In the genomic region with DNA sequence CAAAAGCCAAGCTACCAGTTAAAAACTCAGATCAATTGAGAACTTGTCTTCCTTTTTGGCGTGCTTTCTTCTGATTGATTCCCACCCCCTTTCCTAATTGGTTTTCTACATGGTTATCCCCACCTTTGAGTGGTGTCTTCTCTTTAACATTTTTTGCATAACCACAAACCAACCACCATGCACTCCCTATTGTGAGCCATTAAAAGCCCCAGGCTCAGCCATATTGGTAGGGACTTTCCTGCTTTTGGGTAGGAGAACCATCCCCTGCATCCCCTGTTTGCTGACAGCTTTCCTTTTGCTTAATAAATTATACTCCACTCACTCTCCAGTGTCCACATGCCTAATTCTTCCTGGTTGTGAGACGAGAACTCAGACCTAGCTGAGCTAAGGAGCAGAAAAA, we compare ENCODE assay signal across 26 cellular contexts.
"Had no signal": no experiment of that assay in that cellular context is flagged by ENCODE, and none has a peak within 500 bp of the region (broad histone marks: within the 10 kb centered on the region; RNA-seq: fewer than 3 reads in every experiment).

No MANE protein-coding gene starts in this region.

- H3K36me3 ChIP-seq: breast epithelium had no signal

- H3K4me1 ChIP-seq: breast epithelium had no signal

- H2AFZ ChIP-seq: PC-9 had no signal

- ATAC-seq: activated CD8-positive, alpha-beta T cell treated with anti-CD3 and anti-CD28 coated beads for 36 hours; Right ventricle myocardium inferior had no signal

- H3K36me3 Mint-ChIP-seq: activated naive CD4-positive, alpha-beta T cell treated with anti-CD3 and anti-CD28 coated beads, Interleukin-2, amount 50 U/mL, for 24 hours; activated naive CD8-positive, alpha-beta T cell treated with anti-CD3 and anti-CD28 coated beads, Interleukin-2, amount 10 ng/mL, durations not matched to agents 7 days and 5 days had no signal

- DNase-seq: activated CD4-positive, alpha-beta T cell treated with anti-CD3 and anti-CD28 coated beads, Interleukin-2, amount 10 ng/mL, durations not matched to agents 24 days and 14 days; activated CD4-positive, alpha-beta T cell treated with anti-CD3 and anti-CD28 coated beads, Interleukin-2, amount 50 U/mL, for 4 hours; activated CD8-positive, alpha-beta T cell treated with anti-CD3 and anti-CD28 coated beads for 36 hours; activated gamma-delta T cell; activated naive CD4-positive, alpha-beta T cell treated with Interleukin-2 at 50 U/mL for 16 hours; activated naive CD8-positive, alpha-beta T cell treated with anti-CD3 and anti-CD28 coated beads, Interleukin-2, amount 10 ng/mL, durations not matched to agents 7 days and 5 days; activated T-cell treated with anti-CD3 and anti-CD28 coated beads, Interleukin-2, amount 50 U/mL, for 24 hours; amygdala; body of pancreas; Karpas-422; NCI-H1105; NCI-H1417 treated with DMSO at 0.1 percent for 48 hours; NCI-H187 treated with DMSO at 0.1 percent for 48 hours; NCI-H226; NK-92 treated with Interleukin-12 subunit alpha and Interleukin-12 subunit beta, amount 100 ng/mL, for 24 hours; PC-9; SW 1271; T-helper 1 cell; T-helper 2 cell; T-helper 9 cell had no signal

- H3K4me3 Mint-ChIP-seq: activated CD4-positive, alpha-beta T cell treated with anti-CD3 and anti-CD28 coated beads, Interleukin-2, amount 10 ng/mL, durations not matched to agents 24 days and 14 days; activated CD8-positive, alpha-beta T cell treated with anti-CD3 and anti-CD28 coated beads for 36 hours; activated naive CD4-positive, alpha-beta T cell treated with anti-CD3 and anti-CD28 coated beads, Interleukin-2, amount 50 U/mL, for 24 hours; activated naive CD8-positive, alpha-beta T cell treated with anti-CD3 and anti-CD28 coated beads, Interleukin-2, amount 10 ng/mL, durations not matched to agents 7 days and 5 days; activated T-cell treated with anti-CD3 and anti-CD28 coated beads, Interleukin-2, amount 50 U/mL, for 24 hours had no signal

- H3K9me3 Mint-ChIP-seq: activated CD4-positive, alpha-beta T cell treated with anti-CD3 and anti-CD28 coated beads, Interleukin-2, amount 10 ng/mL, durations not matched to agents 24 days and 14 days; activated naive CD4-positive, alpha-beta T cell treated with anti-CD3 and anti-CD28 coated beads, Interleukin-2, amount 50 U/mL, for 24 hours; activated naive CD8-positive, alpha-beta T cell treated with anti-CD3 and anti-CD28 coated beads, Interleukin-2, amount 10 ng/mL, durations not matched to agents 7 days and 5 days had no signal

- H3K27ac ChIP-seq: body of pancreas, breast epithelium, PC-9, RWPE1 had no signal

- H3K9me3 ChIP-seq: body of pancreas, breast epithelium had no signal

- FAIRE-seq: astrocyte had no signal

- H3K4me1 Mint-ChIP-seq: activated CD4-positive, alpha-beta T cell treated with anti-CD3 and anti-CD28 coated beads, Interleukin-2, amount 10 ng/mL, durations not matched to agents 24 days and 14 days; activated naive CD4-positive, alpha-beta T cell treated with anti-CD3 and anti-CD28 coated beads, Interleukin-2, amount 50 U/mL, for 24 hours; activated naive CD8-positive, alpha-beta T cell treated with anti-CD3 and anti-CD28 coated beads, Interleukin-2, amount 10 ng/mL, durations not matched to agents 7 days and 5 days had no signal

- H3K4me3 ChIP-seq: body of pancreas, breast epithelium, PC-9 had no signal

- H3K27ac Mint-ChIP-seq: activated CD4-positive, alpha-beta T cell treated with anti-CD3 and anti-CD28 coated beads, Interleukin-2, amount 10 ng/mL, durations not matched to agents 24 days and 14 days; activated CD8-positive, alpha-beta T cell treated with anti-CD3 and anti-CD28 coated beads for 36 hours; activated naive CD4-positive, alpha-beta T cell treated with anti-CD3 and anti-CD28 coated beads, Interleukin-2, amount 50 U/mL, for 24 hours; activated naive CD8-positive, alpha-beta T cell treated with anti-CD3 and anti-CD28 coated beads, Interleukin-2, amount 10 ng/mL, durations not matched to agents 7 days and 5 days; activated T-cell treated with anti-CD3 and anti-CD28 coated beads, Interleukin-2, amount 50 U/mL, for 24 hours; activated T-helper 2 cell treated with anti-CD3 and anti-CD28 coated beads, Interferon-gamma antibody, Interleukin-2, Interleukin-4, amounts not matched to agents 10 μg/mL and 5 μg/mL and 100 μg/mL, durations not matched to agents 14 hours and 24 hours and 36 hours had no signal

- H3K27me3 ChIP-seq: body of pancreas, breast epithelium had no signal

- H3K4me2 ChIP-seq: PC-9 had no signal

- H3K27me3 Mint-ChIP-seq: activated CD4-positive, alpha-beta T cell treated with anti-CD3 and anti-CD28 coated beads, Interleukin-2, amount 10 ng/mL, durations not matched to agents 24 days and 14 days; activated CD8-positive, alpha-beta T cell treated with anti-CD3 and anti-CD28 coated beads for 36 hours; activated naive CD4-positive, alpha-beta T cell treated with anti-CD3 and anti-CD28 coated beads, Interleukin-2, amount 50 U/mL, for 24 hours; activated naive CD8-positive, alpha-beta T cell treated with anti-CD3 and anti-CD28 coated beads, Interleukin-2, amount 10 ng/mL, durations not matched to agents 7 days and 5 days; activated T-cell treated with anti-CD3 and anti-CD28 coated beads, Interleukin-2, amount 50 U/mL, for 24 hours had no signal
